ENCODE assay signal across 8 cellular contexts in the genomic region with DNA sequence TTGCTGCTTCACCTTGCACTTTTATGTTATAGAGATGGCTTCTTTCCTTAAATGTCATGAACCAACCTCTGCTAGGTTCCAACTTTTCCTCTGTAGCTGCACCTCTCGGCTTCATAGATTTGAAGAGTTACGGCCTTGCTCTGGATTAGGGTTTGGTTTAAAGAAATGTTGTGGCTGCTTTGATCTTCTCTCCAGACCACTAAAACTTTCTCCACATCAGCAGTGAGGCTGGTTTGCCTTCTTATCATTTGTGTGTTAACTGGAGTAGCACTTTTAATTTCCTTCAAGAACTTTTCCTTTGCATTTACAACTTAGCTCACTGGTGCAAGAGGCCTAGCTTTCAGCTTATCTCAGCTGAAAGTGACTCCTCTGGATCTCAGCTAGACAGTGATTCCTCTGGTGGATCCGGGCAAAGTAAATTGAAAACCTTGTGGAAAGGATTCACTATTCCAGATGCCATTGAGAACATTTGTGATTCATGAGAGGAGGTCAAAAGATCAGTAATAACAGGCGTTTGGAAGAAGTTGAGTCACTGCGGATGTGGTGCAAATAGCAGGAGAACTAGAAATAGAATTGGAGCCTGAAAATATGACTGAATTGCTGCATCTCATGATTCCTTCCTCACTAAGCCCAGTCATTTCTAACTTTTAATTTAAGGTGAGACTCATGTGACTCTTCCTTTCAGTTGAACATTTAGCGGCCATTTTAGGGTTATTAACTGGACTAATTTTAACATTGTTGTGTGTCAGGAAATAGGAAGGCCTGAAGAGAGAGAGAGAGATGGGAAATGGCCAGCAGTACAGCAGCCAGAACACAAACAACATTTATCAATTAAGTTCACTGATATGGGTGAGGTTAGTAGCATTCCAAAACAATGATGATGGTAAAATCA. TPM values are rescaled to one million over a fixed set of nuclear protein-coding genes. Genes with fewer than 3 reads are reported as not detected.
DNase-seq lines count a peak whose midpoint lies in the region; ATAC-seq and TF ChIP-seq lines count a peak whose summit lies in the region.

No MANE protein-coding gene starts in this region.

- H3K27ac ChIP-seq in SJSA1, result peak overlapping the region; percentile 88

- H3K27me3 ChIP-seq in SJSA1 (replicated peaks), result no peaks in the 10 kb centered on the region

- no peak overlapping the region for H3K27ac Mint-ChIP-seq in CD14-positive monocyte

- H3K36me3 ChIP-seq in SJSA1, result no peaks in the 10 kb centered on the region

- no peaks in the 10 kb centered on the region for H3K9me3 Mint-ChIP-seq in CD14-positive monocyte

- DNase-seq in SJSA1 (ENCODE audit: low read depth in 1 of 2, low spot score in 2 of 2) (peak; percentile 52 to 68), hepatic stellate cell (ENCODE audit: low spot score) (peak; percentile 26), HuH-7.5 (ENCODE audit: low spot score) (no peak), NCI-H2196 (lab: John Stamatoyannopoulos, UW; ENCODE audit: unreplicated experiment) (no peak), CD14-positive monocyte (ENCODE audit: low spot score) (no peak)
- no peak for DNase-seq in activated naive CD4-positive, alpha-beta T cell treated with Interleukin-2 at 50 U/mL for 16 hours

- intact Hi-C loops in CD14-positive monocyte (cut with micrococcal nuclease), result no loop called here

- ATAC-seq in GM18520 (IDR thresholded peaks at IDR 0.05; ENCODE audit: unreplicated experiment) (peak; percentile 45), HG02763 (IDR thresholded peaks at IDR 0.05; ENCODE audit: unreplicated experiment) (peak; percentile 70)

- H3K9me3 ChIP-seq in SJSA1 (replicated peaks), result no peaks in the 10 kb centered on the region

- no peaks in the 10 kb centered on the region for H3K27me3 Mint-ChIP-seq in CD14-positive monocyte (ENCODE audit: low read depth in 3 of 3)

- H3K36me3 Mint-ChIP-seq in CD14-positive monocyte, result no peaks in the 10 kb centered on the region

- H3K4me1 ChIP-seq in SJSA1 (replicated peaks), result peaks cover 28% of the 10 kb centered on the region

- H3K4me3 Mint-ChIP-seq in CD14-positive monocyte, result no peak overlapping the region

- no peak overlapping the region for H3K4me3 ChIP-seq in SJSA1

- no peaks in the 10 kb centered on the region for H3K4me1 Mint-ChIP-seq in CD14-positive monocyte

- TF ChIP-seq CTCF in CD14-positive monocyte (IDR thresholded peaks at IDR 0.05), result no peak

RNA-seq across cellular contexts. Expression of a gene that starts 16.2 kb away (rescaled TPM):
- total RNA-seq in SJSA1 (2014; rRNA removed; shearing (Covaris generic)), result not detected in 2 replicates
- 10 to 100 TPM in 1 of 2 donors, 1 to 10 TPM in 1; 2.4 to 17.7 TPM for polyA plus RNA-seq in CD14-positive monocyte

Comparison
In these comparisons a context has a peak if more than half of its experiments do, and no peak if none do; other contexts are left out.
1. DNase-seq: peak in SJSA1 (2 of 2) and hepatic stellate cell (single experiment); none in HuH-7.5 (single experiment), activated naive CD4-positive, alpha-beta T cell treated with Interleukin-2 at 50 U/mL for 16 hours (single experiment), NCI-H2196 (single experiment) and CD14-positive monocyte (single experiment).